In the genomic region with DNA sequence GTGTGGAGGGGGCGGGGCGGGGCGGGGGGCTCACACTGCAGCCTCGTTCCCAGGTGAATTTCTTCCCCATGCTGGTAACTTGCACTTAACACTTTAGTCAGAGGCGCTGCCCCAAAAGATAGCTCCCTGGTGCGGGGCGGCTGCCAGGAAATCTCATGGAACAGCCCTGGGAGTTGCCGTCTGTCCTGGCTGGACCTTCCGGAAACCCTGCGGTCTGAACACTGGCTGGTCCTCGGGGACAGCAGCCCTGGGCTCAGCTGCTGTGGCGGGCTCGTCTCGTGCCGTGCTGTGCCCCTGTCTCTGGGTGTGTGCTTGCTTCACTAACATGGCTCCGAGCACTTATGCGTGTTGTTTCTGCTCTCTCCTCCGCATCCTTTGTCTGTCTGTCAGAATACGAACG, we compare ENCODE assay signal across 14 cellular contexts. TPM values are rescaled to one million over a fixed set of nuclear protein-coding genes. Genes with fewer than 3 reads are reported as not detected.
DNase-seq lines count a peak whose midpoint lies in the region; ATAC-seq and TF ChIP-seq lines count a peak whose summit lies in the region.
"Had no signal": no experiment of that assay in that cellular context is flagged by ENCODE, and none has a peak within 500 bp of the region (broad histone marks: within the 10 kb centered on the region; RNA-seq: fewer than 3 reads in every experiment).

No MANE protein-coding gene starts in this region.

- no peak for TF ChIP-seq EP300 in esophagus muscularis mucosa (IDR thresholded peaks at IDR 0.05)

- DNase-seq in esophagus muscularis mucosa (ENCODE audit: extremely low spot score) (no peak), neural crest cell (ENCODE audit: low read depth, low spot score) (no peak), NCI-H2081 (lab: John Stamatoyannopoulos, UW) (no peak)
- DNase-seq in activated CD8-positive, alpha-beta memory T cell treated with anti-CD3 and anti-CD28 coated beads, Interleukin-2, amount 10 ng/mL, durations not matched to agents 7 days and 5 days = no peak
- DNase-seq in central memory CD4-positive, alpha-beta T cell = no peak
- DNase-seq: activated CD4-positive, alpha-beta T cell treated with anti-CD3 and anti-CD28 coated beads for 48 hours; activated T-cell treated with anti-CD3 and anti-CD28 coated beads, Interleukin-2, amount 50 U/mL, for 72 hours; effector memory CD4-positive, alpha-beta T cell; NCI-H1105 treated with DMSO at 0.1 percent for 48 hours had no signal

- H3K4me3 ChIP-seq in esophagus muscularis mucosa = peak overlapping the region in 1 of 4 donors; percentile 3

- 84% methylated on average over 16 of the region's 20 CpGs for WGBS in esophagus muscularis mucosa

- H3K27me3 ChIP-seq in esophagus muscularis mucosa = no peaks in the 10 kb centered on the region
- H3K27me3 ChIP-seq: neutrophil had no signal

- no peaks in the 10 kb centered on the region for H3K36me3 Mint-ChIP-seq in neural crest cell (ENCODE audit: low read depth)
- H3K36me3 Mint-ChIP-seq in activated CD8-positive, alpha-beta memory T cell treated with anti-CD3 and anti-CD28 coated beads, Interleukin-2, amount 10 ng/mL, durations not matched to agents 7 days and 5 days = peaks cover 25% of the 10 kb centered on the region

- no peak for TF ChIP-seq CTCF in C4-2B (conservative IDR thresholded peaks at IDR 0.05)
- TF ChIP-seq CTCF in esophagus muscularis mucosa (IDR thresholded peaks at IDR 0.05) = no peak
- TF ChIP-seq CTCF in neural crest cell (conservative IDR thresholded peaks at IDR 0.05) = no peak

- CTCF ChIA-PET in activated CD8-positive, alpha-beta memory T cell treated with anti-CD3 and anti-CD28 coated beads, Interleukin-2, amount 10 ng/mL, durations not matched to agents 7 days and 5 days (lab: Charles Lee) = interaction anchor here (1.6 to 2.1 kb wide), 2 partner anchors 16 to 158 kb away, joined by 3 to 8 read pairs; no protein-coding TSS in a partner anchor

- H3K4me1 Mint-ChIP-seq in neural crest cell = peaks cover 31% of the 10 kb centered on the region
- H3K4me1 Mint-ChIP-seq in activated CD8-positive, alpha-beta memory T cell treated with anti-CD3 and anti-CD28 coated beads, Interleukin-2, amount 10 ng/mL, durations not matched to agents 7 days and 5 days = peaks cover 31% of the 10 kb centered on the region

- ATAC-seq in activated CD8-positive, alpha-beta memory T cell treated with anti-CD3 and anti-CD28 coated beads, Interleukin-2, amount 10 ng/mL, durations not matched to agents 7 days and 5 days = no peak
- ATAC-seq: activated T-cell treated with anti-CD3 and anti-CD28 coated beads, Interleukin-2, amount 50 U/mL, for 72 hours; Panc1 had no signal

- H3K36me3 ChIP-seq in esophagus muscularis mucosa = peaks cover 47 to 61% (median 54%) of the 10 kb centered on the region in 4 donors

- intact Hi-C loops in esophagus muscularis mucosa (cut with DNase I) = no loop called here

- no peaks in the 10 kb centered on the region for H3K9me3 Mint-ChIP-seq in neural crest cell
- H3K9me3 Mint-ChIP-seq in activated CD8-positive, alpha-beta memory T cell treated with anti-CD3 and anti-CD28 coated beads, Interleukin-2, amount 10 ng/mL, durations not matched to agents 7 days and 5 days (ENCODE audit: low read depth) = no peaks in the 10 kb centered on the region
- H3K9me3 Mint-ChIP-seq: activated T-cell treated with anti-CD3 and anti-CD28 coated beads, Interleukin-2, amount 50 U/mL, for 72 hours; T-helper 1 cell treated with Interleukin-12 subunit alpha and Interleukin-12 subunit beta and Interleukin-4 antibody, amounts not matched to agents 30 μg/mL and 1 μg/mL, for 36 hours had no signal

- peaks cover 50 to 74% (median 66%) of the 10 kb centered on the region in 4 donors for H3K4me1 ChIP-seq in esophagus muscularis mucosa

- no peak for TF ChIP-seq POLR2A in esophagus muscularis mucosa (IDR thresholded peaks at IDR 0.05; ENCODE audit: low read depth)

- peak overlapping the region; percentile 19 for H3K27ac Mint-ChIP-seq in neural crest cell (ENCODE audit: unreplicated experiment)
- no peak overlapping the region for H3K27ac Mint-ChIP-seq in activated CD8-positive, alpha-beta memory T cell treated with anti-CD3 and anti-CD28 coated beads, Interleukin-2, amount 10 ng/mL, durations not matched to agents 7 days and 5 days
- H3K27ac Mint-ChIP-seq: activated T-cell treated with anti-CD3 and anti-CD28 coated beads, Interleukin-2, amount 50 U/mL, for 72 hours; T-helper 1 cell treated with Interleukin-12 subunit alpha and Interleukin-12 subunit beta and Interleukin-4 antibody, amounts not matched to agents 30 μg/mL and 1 μg/mL, for 36 hours had no signal

- H3K27ac ChIP-seq in C4-2B = peak overlapping the region; percentile 57; the same call in 1 of the 2 replicates
- peak overlapping the region in 3 of 4 donors; percentile 93 to 97 (median 96) for H3K27ac ChIP-seq in esophagus muscularis mucosa (replicated peaks in 1 of 4)
- H3K27ac ChIP-seq: neutrophil had no signal

- H3K4me3 Mint-ChIP-seq in neural crest cell = peak overlapping the region; percentile 13
- no peak overlapping the region for H3K4me3 Mint-ChIP-seq in activated CD8-positive, alpha-beta memory T cell treated with anti-CD3 and anti-CD28 coated beads, Interleukin-2, amount 10 ng/mL, durations not matched to agents 7 days and 5 days
- H3K4me3 Mint-ChIP-seq: activated T-cell treated with anti-CD3 and anti-CD28 coated beads, Interleukin-2, amount 50 U/mL, for 72 hours; T-helper 1 cell treated with Interleukin-12 subunit alpha and Interleukin-12 subunit beta and Interleukin-4 antibody, amounts not matched to agents 30 μg/mL and 1 μg/mL, for 36 hours had no signal

- H3K9me3 ChIP-seq in esophagus muscularis mucosa = no peaks in the 10 kb centered on the region
- H3K9me3 ChIP-seq: neutrophil had no signal

- H3K27me3 Mint-ChIP-seq in neural crest cell (ENCODE audit: low read depth) = no peaks in the 10 kb centered on the region
- H3K27me3 Mint-ChIP-seq in activated CD8-positive, alpha-beta memory T cell treated with anti-CD3 and anti-CD28 coated beads, Interleukin-2, amount 10 ng/mL, durations not matched to agents 7 days and 5 days = no peaks in the 10 kb centered on the region

RNA-seq across cellular contexts. Expression of a gene that starts 25.8 kb away (rescaled TPM):
- total RNA-seq in esophagus muscularis mucosa (10 to 100 TPM; 58.0 to 72.7 (median 60.5) TPM), neural crest cell (63.2 and 72.2 TPM in 2 replicates)
- 10 to 100 TPM; 51.0 to 56.4 TPM for total RNA-seq in activated CD8-positive, alpha-beta memory T cell treated with anti-CD3 and anti-CD28 coated beads, Interleukin-2, amount 10 ng/mL, durations not matched to agents 7 days and 5 days

RNA-seq across cellular contexts. Expression of a gene that starts 33.7 kb away (rescaled TPM):
- total RNA-seq in esophagus muscularis mucosa (100 to 1,000 TPM in 1 of 4 donors, 10 to 100 TPM in 3; 14.5 to 140 (median 21.3) TPM), neural crest cell (13.9 and 16.8 TPM in 2 replicates)
- 10 to 100 TPM; 16.5 to 18.1 TPM for total RNA-seq in activated CD8-positive, alpha-beta memory T cell treated with anti-CD3 and anti-CD28 coated beads, Interleukin-2, amount 10 ng/mL, durations not matched to agents 7 days and 5 days

RNA-seq across cellular contexts. Expression of a gene that starts 34.6 kb away (rescaled TPM):
- 10 to 100 TPM in 2 of 4 donors, 1 to 10 TPM in 2; 5.4 to 12.0 (median 9.7) TPM for total RNA-seq in esophagus muscularis mucosa
- 9.8 and 11.8 TPM in 2 replicates for total RNA-seq in neural crest cell
- total RNA-seq in activated CD8-positive, alpha-beta memory T cell treated with anti-CD3 and anti-CD28 coated beads, Interleukin-2, amount 10 ng/mL, durations not matched to agents 7 days and 5 days = 10 to 100 TPM; 13.8 to 16.7 TPM

RNA-seq across cellular contexts. Expression of a gene that starts 47.6 kb away (rescaled TPM):
- total RNA-seq in esophagus muscularis mucosa (1 to 10 TPM in 1 of 4 donors, under 1 TPM in 1, not detected in 2; 0.83 to 6.2 TPM), neural crest cell (not detected in 2 replicates)
- not detected for total RNA-seq in activated CD8-positive, alpha-beta memory T cell treated with anti-CD3 and anti-CD28 coated beads, Interleukin-2, amount 10 ng/mL, durations not matched to agents 7 days and 5 days
- total RNA-seq: activated T-cell treated with anti-CD3 and anti-CD28 coated beads, Interleukin-2, amount 50 U/mL, for 72 hours; NCI-H460 had no signal

RNA-seq across cellular contexts. Expression of a gene that starts 58.4 kb away (rescaled TPM):
- total RNA-seq in esophagus muscularis mucosa = 100 to 1,000 TPM; 132 to 213 (median 148) TPM
- 80.6 and 82.5 TPM in 2 replicates for total RNA-seq in neural crest cell
- total RNA-seq in activated CD8-positive, alpha-beta memory T cell treated with anti-CD3 and anti-CD28 coated beads, Interleukin-2, amount 10 ng/mL, durations not matched to agents 7 days and 5 days = 10 to 100 TPM; 85.1 to 85.3 TPM
